In genomic region chr5:172805736-172806255, GRCh38 we compare ENCODE assay signal across 16 cellular contexts. TPM values are rescaled to one million over a fixed set of nuclear protein-coding genes. Genes with fewer than 3 reads are reported as not detected.
DNase-seq lines count a peak whose midpoint lies in the region; ATAC-seq and TF ChIP-seq lines count a peak whose summit lies in the region.
"Had no signal": no experiment of that assay in that cellular context is flagged by ENCODE, and none has a peak within 500 bp of the region (broad histone marks: within the 10 kb centered on the region; RNA-seq: fewer than 3 reads in every experiment).

No MANE protein-coding gene starts in this region.

- H3K4me1 Mint-ChIP-seq in CD14-positive monocyte: peaks cover 51% of the 10 kb centered on the region
- peaks cover 46% of the 10 kb centered on the region for H3K4me1 Mint-ChIP-seq in Calu3 (ENCODE audit: low read depth, unreplicated experiment)
- H3K4me1 Mint-ChIP-seq in central memory CD8-positive, alpha-beta T cell: peaks cover 16% of the 10 kb centered on the region
- H3K4me1 Mint-ChIP-seq in osteocyte (ENCODE audit: unreplicated experiment): peaks cover 30% of the 10 kb centered on the region

- H3K36me3 Mint-ChIP-seq in CD14-positive monocyte: peaks cover 6 to 7% of the 10 kb centered on the region in 2 donors
- H3K36me3 Mint-ChIP-seq in Calu3 (ENCODE audit: insufficient read depth, unreplicated experiment): peaks cover 35% of the 10 kb centered on the region
- peaks cover 7% of the 10 kb centered on the region for H3K36me3 Mint-ChIP-seq in central memory CD8-positive, alpha-beta T cell (ENCODE audit: insufficient read depth)
- no peaks in the 10 kb centered on the region for H3K36me3 Mint-ChIP-seq in osteocyte (ENCODE audit: unreplicated experiment)

- BruUV-seq in Calu3 (replicated peaks; lab: Mats Ljungman, UMichigan): no TSS peak

- ATAC-seq in central memory CD8-positive, alpha-beta T cell (replicated peaks; ENCODE audit: extremely low read depth, poor library complexity, severe bottlenecking): no peak
- no peak for ATAC-seq in mucosa of descending colon
- ATAC-seq: body of pancreas, esophagus mucosa had no signal

- no peaks in the 10 kb centered on the region for H3K27me3 ChIP-seq in H7 (ENCODE audit: control insufficient read depth, insufficient read depth, low read length)
- H3K27me3 ChIP-seq: body of pancreas, Peyer's patch had no signal

- no peak overlapping the region for H3K4me3 Mint-ChIP-seq in CD14-positive monocyte
- H3K4me3 Mint-ChIP-seq in Calu3 (ENCODE audit: low read depth, unreplicated experiment): no peak overlapping the region
- no peak overlapping the region for H3K4me3 Mint-ChIP-seq in central memory CD8-positive, alpha-beta T cell
- H3K4me3 Mint-ChIP-seq in osteocyte (ENCODE audit: unreplicated experiment): no peak overlapping the region
- H3K4me3 Mint-ChIP-seq: mesothelial cell of epicardium had no signal

- CTCF ChIA-PET in Calu3 (lab: Charles Lee): no interaction called here

- H3K27ac Mint-ChIP-seq in CD14-positive monocyte: peak overlapping the region; percentile 88 to 100 (median 99)
- peak overlapping the region; percentile 100 for H3K27ac Mint-ChIP-seq in Calu3 (ENCODE audit: unreplicated experiment)
- H3K27ac Mint-ChIP-seq in central memory CD8-positive, alpha-beta T cell (ENCODE audit: low read depth): peak overlapping the region; percentile 66
- H3K27ac Mint-ChIP-seq in osteocyte (ENCODE audit: unreplicated experiment): peak overlapping the region; percentile 25
- H3K27ac Mint-ChIP-seq: mesothelial cell of epicardium had no signal

- H3K9me3 ChIP-seq in mucosa of descending colon: peaks cover 4% of the 10 kb centered on the region
- H3K9me3 ChIP-seq: body of pancreas had no signal

- no peak for DNase-seq in CD14-positive monocyte (ENCODE audit: low spot score)
- DNase-seq in Calu3: no peak
- DNase-seq in central memory CD8-positive, alpha-beta T cell (ENCODE audit: low spot score in 2 of 2): no peak
- no peak for DNase-seq in osteocyte (ENCODE audit: extremely low spot score, unreplicated experiment)
- DNase-seq in NCI-H2227 (lab: John Stamatoyannopoulos, UW; ENCODE audit: unreplicated experiment): no peak
- no peak for DNase-seq in H7
- DNase-seq in mucosa of descending colon: no peak
- DNase-seq: activated gamma-delta T cell treated with Interleukin-2 at 50 U/mL for 16 hours; body of pancreas; NCI-H2081 treated with DMSO at 0.1 percent for 48 hours; NCI-H526 treated with DMSO at 0.1 percent for 48 hours; occipital lobe; stimulated activated CD4-positive, alpha-beta T cell treated with anti-CD3 and anti-CD28 coated beads, Interleukin-4, amount 100 ng/mL, for 1 hour had no signal

- no peaks in the 10 kb centered on the region for H3K36me3 ChIP-seq in H7 (replicated peaks; ENCODE audit: control insufficient read depth, insufficient read depth, low read length)
- peaks cover 3% of the 10 kb centered on the region for H3K36me3 ChIP-seq in mucosa of descending colon (ENCODE audit: low read depth)
- H3K36me3 ChIP-seq: Peyer's patch had no signal

- H3K4me3 ChIP-seq in H7 (ENCODE audit: insufficient read depth, low read depth, low read length): no peak overlapping the region
- H3K4me3 ChIP-seq in mucosa of descending colon: no peak overlapping the region
- H3K4me3 ChIP-seq: body of pancreas, Peyer's patch had no signal

- H3K27me3 Mint-ChIP-seq in CD14-positive monocyte (ENCODE audit: low read depth in 3 of 3): peaks cover 0 to 9% (median 1%) of the 10 kb centered on the region in 3 donors
- H3K27me3 Mint-ChIP-seq in Calu3 (ENCODE audit: unreplicated experiment): no peaks in the 10 kb centered on the region
- H3K27me3 Mint-ChIP-seq in central memory CD8-positive, alpha-beta T cell: no peaks in the 10 kb centered on the region
- H3K27me3 Mint-ChIP-seq in osteocyte (ENCODE audit: unreplicated experiment): no peaks in the 10 kb centered on the region

- no peak for TF ChIP-seq CTCF in CD14-positive monocyte (IDR thresholded peaks at IDR 0.05)
- TF ChIP-seq CTCF in Calu3 (IDR thresholded peaks at IDR 0.05; ENCODE audit: unreplicated experiment): no peak
- no peak for TF ChIP-seq CTCF in osteocyte (IDR thresholded peaks at IDR 0.05)
- no peak for TF ChIP-seq CTCF in mucosa of descending colon (IDR thresholded peaks at IDR 0.05)

- H3K4me1 ChIP-seq in mucosa of descending colon (ENCODE audit: low read depth): no peaks in the 10 kb centered on the region

- H3K9me3 Mint-ChIP-seq in CD14-positive monocyte: peaks cover 0 to 4% (median 0%) of the 10 kb centered on the region in 7 donors
- peaks cover 5% of the 10 kb centered on the region for H3K9me3 Mint-ChIP-seq in Calu3 (ENCODE audit: low read depth, unreplicated experiment)
- peaks cover 4% of the 10 kb centered on the region for H3K9me3 Mint-ChIP-seq in central memory CD8-positive, alpha-beta T cell
- H3K9me3 Mint-ChIP-seq in osteocyte (ENCODE audit: unreplicated experiment): no peaks in the 10 kb centered on the region

- intact Hi-C loops in CD14-positive monocyte (cut with micrococcal nuclease) (no loop called here), Calu3 (cut with micrococcal nuclease; ENCODE audit: unreplicated experiment) (loop anchor here (2.0 to 5.0 kb wide), 2 partner anchors 23 to 33 kb away; partner anchors contain the start of gene DUSP1), mucosa of descending colon (cut with DNase I, micrococcal nuclease) (no loop called here)

RNA-seq across cellular contexts. Expression of gene ERGIC1, which starts 28.3 kb away (rescaled TPM):
- polyA plus RNA-seq in CD14-positive monocyte: 10 to 100 TPM; 28.3 to 34.1 TPM
- 231 and 235 TPM in 2 replicates for total RNA-seq in Calu3 (2022)
- total RNA-seq in osteocyte: 174 and 175 TPM in 2 replicates
- 97.7 and 102 TPM in 2 replicates for total RNA-seq in H7 (2014; rRNA removed; shearing (Covaris generic))
- total RNA-seq in mucosa of descending colon: 100 to 1,000 TPM; 153 to 222 (median 199) TPM

RNA-seq across cellular contexts. Expression of gene DUSP1, which starts 34.8 kb away (rescaled TPM):
- polyA plus RNA-seq in CD14-positive monocyte: 1,000 to 10,000 TPM; 1,963 to 3,954 TPM
- 38.1 and 50.5 TPM in 2 replicates for total RNA-seq in Calu3 (2022)
- total RNA-seq in osteocyte: 201 and 250 TPM in 2 replicates
- total RNA-seq in H7 (2014; rRNA removed; shearing (Covaris generic)): 11.5 and 15.4 TPM in 2 replicates
- 100 to 1,000 TPM in 2 of 3 donors, 10 to 100 TPM in 1; 90.9 to 233 (median 137) TPM for total RNA-seq in mucosa of descending colon

Comparison
In these comparisons a context has a peak if more than half of its experiments do, and no peak if none do; other contexts are left out.
1. H3K27ac Mint-ChIP-seq: peak in every context shown above with its lines; median percentile 100 in Calu3; 99 in CD14-positive monocyte; 66 in central memory CD8-positive, alpha-beta T cell; 25 in osteocyte.